ENCODE assay signal across 8 cellular contexts in genomic region chr7:100965723-100966541, GRCh38. TPM values are rescaled to one million over a fixed set of nuclear protein-coding genes. Genes with fewer than 3 reads are reported as not detected.
A peak's percentile ranks its signal among the peaks of the same experiment; 100 is the strongest.
DNase-seq lines count a peak whose midpoint lies in the region; ATAC-seq and TF ChIP-seq lines count a peak whose summit lies in the region.

No MANE protein-coding gene starts in this region.

- no peaks in the 10 kb centered on the region for H3K36me3 ChIP-seq in left ventricle myocardium inferior

- no peaks in the 10 kb centered on the region for H3K9me3 ChIP-seq in left ventricle myocardium inferior (replicated peaks)

- intact Hi-C loops in left ventricle myocardium inferior (cut with micrococcal nuclease) (loop anchor here (10.0 kb wide), 1 partner anchor 89 kb away; no protein-coding TSS in a partner anchor), sciatic nerve (cut with DNase I) (no loop called here)

- peak overlapping the region; percentile 50 for H3K4me3 ChIP-seq in left ventricle myocardium inferior

- peaks cover 94% of the 10 kb centered on the region for H3K27me3 ChIP-seq in left ventricle myocardium inferior (ENCODE audit: low read depth)

- DNase-seq in GM19238 (ENCODE audit: insufficient read length, low spot score) = peak; percentile 91
- DNase-seq in NCI-H226 = peak; percentile 84
- peak; percentile 61 for DNase-seq in activated effector memory CD4-positive, alpha-beta T cell treated with Interleukin-2 at 50 U/mL for 16 hours
- peak; percentile 51 for DNase-seq in left ventricle myocardium inferior
- DNase-seq in sciatic nerve (ENCODE audit: low spot score) = peak; percentile 76
- DNase-seq in MV-4-11 (lab: John Stamatoyannopoulos, UW) = no peak
- no peak for DNase-seq in NCI-H2227 (lab: John Stamatoyannopoulos, UW; ENCODE audit: unreplicated experiment)
- DNase-seq in pons (ENCODE audit: low spot score) = no peak

- peak; percentile 32 for ATAC-seq in sciatic nerve

- peak; percentile 74 for TF ChIP-seq CTCF in left ventricle myocardium inferior (IDR thresholded peaks at IDR 0.05; ENCODE audit: borderline replicate concordance)

- peaks cover 15% of the 10 kb centered on the region for H3K4me1 ChIP-seq in left ventricle myocardium inferior

- H3K27ac ChIP-seq in left ventricle myocardium inferior (replicated peaks) = no peak overlapping the region

RNA-seq across cellular contexts. Expression of gene MUC12, which starts 3.4 kb away (rescaled TPM):
- 0.30 TPM for total RNA-seq in left ventricle myocardium inferior
- total RNA-seq in sciatic nerve = not detected

RNA-seq across cellular contexts. Expression of gene MUC3A, which starts 16.6 kb away (rescaled TPM):
- total RNA-seq in left ventricle myocardium inferior (0.19 TPM), sciatic nerve (0.36 TPM)

RNA-seq across cellular contexts. Expression of gene MUC17, which starts 53.9 kb away (rescaled TPM):
- total RNA-seq in left ventricle myocardium inferior (not detected), sciatic nerve (not detected)

Comparison
In these comparisons a context has a peak if more than half of its experiments do, and no peak if none do; other contexts are left out.
1. DNase-seq: peak in GM19238 (single experiment), NCI-H226 (single experiment), activated effector memory CD4-positive, alpha-beta T cell treated with Interleukin-2 at 50 U/mL for 16 hours (single experiment), left ventricle myocardium inferior (single experiment) and sciatic nerve (single experiment); none in MV-4-11 (single experiment), NCI-H2227 (single experiment) and pons (single experiment).